25 cellular contexts compared by ENCODE assay signal in genomic region chr13:97335488-97336134, GRCh38.
DNase-seq lines count a peak whose midpoint lies in the region; ATAC-seq and TF ChIP-seq lines count a peak whose summit lies in the region.
"Had no signal": no experiment of that assay in that cellular context is flagged by ENCODE, and none has a peak within 500 bp of the region (broad histone marks: within the 10 kb centered on the region; RNA-seq: fewer than 3 reads in every experiment).

No MANE protein-coding gene starts in this region.

- POLR2A ChIA-PET in T-cell (lab: Charles Lee) = no interaction called here

- TF ChIP-seq CTCF in endothelial cell (IDR thresholded peaks at IDR 0.05; ENCODE audit: unreplicated experiment) = no peak
- TF ChIP-seq CTCF in mesothelial cell of epicardium (IDR thresholded peaks at IDR 0.05; ENCODE audit: unreplicated experiment) = no peak
- no peak for TF ChIP-seq CTCF in thoracic aorta (IDR thresholded peaks at IDR 0.05)

- peak overlapping the region; percentile 39 for H3K4me3 Mint-ChIP-seq in endothelial cell (ENCODE audit: unreplicated experiment)
- H3K4me3 Mint-ChIP-seq in mesothelial cell of epicardium = no peak overlapping the region
- no peak overlapping the region for H3K4me3 Mint-ChIP-seq in T-cell
- H3K4me3 Mint-ChIP-seq: stimulated activated naive B cell treated with anti-CD40 and anti-IgM and Interleukin-4, amounts not matched to agents 10 μg/mL and 1 μg/mL and 100 μg/mL, for 72 hours; type B pancreatic cell had no signal

- H3K4me1 ChIP-seq in thoracic aorta (ENCODE audit: control insufficient read depth in 1 of 2, low read depth in 2 of 2) = peaks cover 29 to 58% of the 10 kb centered on the region in 2 donors

- peaks cover 4% of the 10 kb centered on the region for H3K36me3 ChIP-seq in thoracic aorta
- H3K36me3 ChIP-seq: breast epithelium, HAP-1 had no signal

- H3K9me3 Mint-ChIP-seq in endothelial cell (ENCODE audit: unreplicated experiment) (no peaks in the 10 kb centered on the region), mesothelial cell of epicardium (no peaks in the 10 kb centered on the region), T-cell (no peaks in the 10 kb centered on the region)
- H3K9me3 Mint-ChIP-seq: stimulated activated naive B cell treated with anti-CD40 and anti-IgM and Interleukin-4, amounts not matched to agents 10 μg/mL and 1 μg/mL and 100 μg/mL, for 72 hours; type B pancreatic cell had no signal

- H3K27ac Mint-ChIP-seq in endothelial cell (ENCODE audit: unreplicated experiment) = no peak overlapping the region
- H3K27ac Mint-ChIP-seq in mesothelial cell of epicardium = peak overlapping the region; percentile 62
- H3K27ac Mint-ChIP-seq in T-cell = no peak overlapping the region
- H3K27ac Mint-ChIP-seq: stimulated activated naive B cell treated with anti-CD40 and anti-IgM and Interleukin-4, amounts not matched to agents 10 μg/mL and 1 μg/mL and 100 μg/mL, for 72 hours; type B pancreatic cell had no signal

- peak overlapping the region; percentile 74 to 80 for H3K27ac ChIP-seq in thoracic aorta
- H3K27ac ChIP-seq: SK-N-MC had no signal

- ATAC-seq in thoracic aorta (ENCODE audit: insufficient number of reproducible peaks, low FRiP score, low read depth) = no peak
- no peak for ATAC-seq in T-cell (replicated peaks in 1 of 4)
- no peak for ATAC-seq in left lobe of liver
- no peak for ATAC-seq in HG02588 (IDR thresholded peaks at IDR 0.05; ENCODE audit: unreplicated experiment)
- ATAC-seq: GM12878; stimulated activated naive B cell treated with anti-CD40 and anti-IgM and Interleukin-4, amounts not matched to agents 10 μg/mL and 1 μg/mL and 100 μg/mL, for 72 hours had no signal

- no peak overlapping the region for H3K4me3 ChIP-seq in thoracic aorta
- H3K4me3 ChIP-seq: breast epithelium, GM12878, HAP-1, SK-N-MC had no signal

- CTCF ChIA-PET in T-cell (lab: Charles Lee) = interaction anchor here in 1 of 2 donors (1.1 kb wide), 1 partner anchor 225 kb away, joined by 3 read pairs; no protein-coding TSS in a partner anchor

- peak; percentile 19 for DNase-seq in amniotic epithelial cell (ENCODE audit: low read depth)
- DNase-seq in endothelial cell (ENCODE audit: low spot score) = no peak
- no peak for DNase-seq in mesothelial cell of epicardium (ENCODE audit: low spot score in 2 of 2, unreplicated experiment in 2 of 2)
- DNase-seq in thoracic aorta (ENCODE audit: low spot score) = no peak
- DNase-seq in T-cell = no peak
- DNase-seq in iPS-NIHi7 (ENCODE audit: extremely low spot score) = no peak
- DNase-seq in left lobe of liver (ENCODE audit: low spot score) = no peak
- DNase-seq: activated CD4-positive, alpha-beta T cell treated with anti-CD3 and anti-CD28 coated beads, Interleukin-2, amount 50 U/mL, for 4 hours; activated CD8-positive, alpha-beta memory T cell treated with anti-CD3 and anti-CD28 coated beads, Interleukin-2, amount 50 U/mL, for 48 hours; activated effector memory CD4-positive, alpha-beta T cell treated with anti-CD3 and anti-CD28 coated beads, Interleukin-2, amount 50 U/mL, for 16 hours; AML-193; COR-L47; DMS79 treated with DMSO at 0.1 percent for 48 hours; erythroblast; MM.1S; NCI-H1436 treated with DMSO at 0.1 percent for 48 hours; NCI-H510A treated with DMSO at 0.1 percent for 48 hours; stimulated activated CD4-positive, alpha-beta T cell treated with anti-CD3 and anti-CD28 coated beads, Interleukin-2, amount 100 ng/mL, for 48 hours; stimulated activated naive B cell treated with anti-CD40 and anti-IgM and Interleukin-4, amounts not matched to agents 10 μg/mL and 1 μg/mL and 100 μg/mL, for 72 hours had no signal

- H3K27me3 Mint-ChIP-seq in endothelial cell (ENCODE audit: unreplicated experiment) (peaks cover 3% of the 10 kb centered on the region), mesothelial cell of epicardium (ENCODE audit: low read depth) (no peaks in the 10 kb centered on the region), T-cell (no peaks in the 10 kb centered on the region)
- H3K27me3 Mint-ChIP-seq: stimulated activated naive B cell treated with anti-CD40 and anti-IgM and Interleukin-4, amounts not matched to agents 10 μg/mL and 1 μg/mL and 100 μg/mL, for 72 hours; type B pancreatic cell had no signal

- no peaks in the 10 kb centered on the region for H3K27me3 ChIP-seq in thoracic aorta (replicated peaks; ENCODE audit: insufficient read depth)
- H3K27me3 ChIP-seq: breast epithelium had no signal

- H3K36me3 Mint-ChIP-seq in endothelial cell (ENCODE audit: low read depth, unreplicated experiment) (peaks cover 14% of the 10 kb centered on the region), mesothelial cell of epicardium (peaks cover 5% of the 10 kb centered on the region), T-cell (peaks cover 19% of the 10 kb centered on the region)

- H3K9me3 ChIP-seq in thoracic aorta = no peaks in the 10 kb centered on the region
- H3K9me3 ChIP-seq: breast epithelium, HAP-1 had no signal

- H3K4me1 Mint-ChIP-seq in endothelial cell (ENCODE audit: unreplicated experiment) (peaks cover 36% of the 10 kb centered on the region), mesothelial cell of epicardium (peaks cover 24% of the 10 kb centered on the region), T-cell (peaks cover 0 to 14% (median 9%) of the 10 kb centered on the region in 3 donors)
- H3K4me1 Mint-ChIP-seq: stimulated activated naive B cell treated with anti-CD40 and anti-IgM and Interleukin-4, amounts not matched to agents 10 μg/mL and 1 μg/mL and 100 μg/mL, for 72 hours had no signal
